ENCODE assay signal across 8 cellular contexts in the genomic region with DNA sequence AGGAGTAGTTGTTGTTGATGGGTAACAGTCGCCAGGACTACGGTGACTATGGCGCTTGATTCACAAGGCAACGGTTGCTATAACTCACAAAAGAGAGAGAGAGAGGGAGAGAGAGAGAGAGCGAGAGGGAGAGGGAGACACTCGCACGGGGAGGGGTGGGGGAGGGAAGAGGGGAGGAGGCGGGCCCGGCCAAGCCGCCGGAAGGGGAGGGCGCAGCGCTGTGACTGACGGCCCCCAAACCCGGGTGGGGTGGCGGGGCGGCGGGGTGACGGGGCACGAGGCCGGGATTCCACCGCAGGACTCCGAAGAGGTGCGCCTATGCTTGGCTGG. TPM values are rescaled to one million over a fixed set of nuclear protein-coding genes. Genes with fewer than 3 reads are reported as not detected.
DNase-seq lines count a peak whose midpoint lies in the region; ATAC-seq and TF ChIP-seq lines count a peak whose summit lies in the region.

A gene (minus strand): TSS at position 166 of the 330 bp plus-strand sequence. CDS start 130,413 bp downstream, outside the sequence.

- TF ChIP-seq CTCF in endothelial cell (IDR thresholded peaks at IDR 0.05; ENCODE audit: unreplicated experiment) (no peak), mesothelial cell of epicardium (IDR thresholded peaks at IDR 0.05; ENCODE audit: unreplicated experiment) (no peak)

- peak; percentile 40 for ATAC-seq in GM21515 (IDR thresholded peaks at IDR 0.05; ENCODE audit: unreplicated experiment)

- peak within 1 kb of the TSS; percentile 99 for H3K27ac ChIP-seq in HUES6 (ENCODE audit: low read depth, low read length)

- H3K27ac Mint-ChIP-seq in endothelial cell (ENCODE audit: unreplicated experiment) (peak within 1 kb of the TSS; percentile 100), mesothelial cell of epicardium (peak within 1 kb of the TSS; percentile 100)

- H3K9ac ChIP-seq in HUES6 (ENCODE audit: low read length): peak within 1 kb of the TSS; percentile 99
- H3K9ac ChIP-seq in NT2/D1 (ENCODE audit: insufficient read length, low read depth): peak within 1 kb of the TSS; percentile 99

- peaks cover 16% of the 10 kb centered on the region for H3K4me1 ChIP-seq in HUES6 (ENCODE audit: control insufficient read depth, insufficient read depth, low read length)
- H3K4me1 ChIP-seq in NT2/D1 (ENCODE audit: insufficient read depth, insufficient read length): no peaks in the 10 kb centered on the region

- H3K9me3 Mint-ChIP-seq in endothelial cell (ENCODE audit: unreplicated experiment): no peaks in the 10 kb centered on the region
- no peaks in the 10 kb centered on the region for H3K9me3 Mint-ChIP-seq in mesothelial cell of epicardium

- H3K27me3 ChIP-seq in HUES6 (ENCODE audit: control insufficient read depth, insufficient read depth, low read length) (no peaks in the 10 kb centered on the region), NT2/D1 (ENCODE audit: insufficient read depth, insufficient read length) (no peaks in the 10 kb centered on the region)

- DNase-seq in COLO829 (ENCODE audit: low spot score) (peak; percentile 58), NT2/D1 (ENCODE audit: low read depth, low spot score) (peak; percentile 79), endothelial cell (ENCODE audit: low spot score) (peak; percentile 86), mesothelial cell of epicardium (ENCODE audit: low spot score in 2 of 2, unreplicated experiment in 2 of 2) (peak; percentile 78 to 82)
- peak; percentile 78 for DNase-seq in activated CD8-positive, alpha-beta memory T cell treated with anti-CD3 and anti-CD28 coated beads, Interleukin-2, amount 50 U/mL, for 24 hours (ENCODE audit: extremely low read depth)
- DNase-seq in stimulated activated CD8-positive, alpha-beta memory T cell treated with anti-CD3 and anti-CD28 coated beads, Interleukin-15, amount 100 ng/mL, for 48 hours (ENCODE audit: low read depth in 2 of 2): peak; percentile 88 to 89

- no peaks in the 10 kb centered on the region for H3K9me3 ChIP-seq in HUES6 (ENCODE audit: control insufficient read depth, insufficient read depth, low read depth, low read length)
- no peaks in the 10 kb centered on the region for H3K9me3 ChIP-seq in NT2/D1 (ENCODE audit: insufficient read depth, low read length)

- H3K4me3 Mint-ChIP-seq in endothelial cell (ENCODE audit: unreplicated experiment) (peak within 1 kb of the TSS; percentile 99), mesothelial cell of epicardium (peak within 1 kb of the TSS; percentile 95)

- H3K36me3 ChIP-seq in HUES6 (ENCODE audit: control insufficient read depth, insufficient read depth, low read length) (peaks cover 5% of the 10 kb centered on the region; the same call in 1 of the 2 replicates), NT2/D1 (ENCODE audit: insufficient read depth, insufficient read length, low read length) (peaks cover 8% of the 10 kb centered on the region)

- peak within 1 kb of the TSS; percentile 99 for H3K4me3 ChIP-seq in HUES6 (ENCODE audit: low read depth, low read length)
- peak within 1 kb of the TSS; percentile 93 for H3K4me3 ChIP-seq in NT2/D1 (ENCODE audit: insufficient read length, low read depth)

- peaks cover 19% of the 10 kb centered on the region for H3K27me3 Mint-ChIP-seq in endothelial cell (ENCODE audit: unreplicated experiment)
- H3K27me3 Mint-ChIP-seq in mesothelial cell of epicardium (ENCODE audit: low read depth): no peaks in the 10 kb centered on the region

- H3K36me3 Mint-ChIP-seq in endothelial cell (ENCODE audit: low read depth, unreplicated experiment) (peaks cover 11% of the 10 kb centered on the region), mesothelial cell of epicardium (peaks cover 8% of the 10 kb centered on the region)

- H3K4me1 Mint-ChIP-seq in endothelial cell (ENCODE audit: unreplicated experiment): peaks cover 31% of the 10 kb centered on the region
- peaks cover 35% of the 10 kb centered on the region for H3K4me1 Mint-ChIP-seq in mesothelial cell of epicardium

RNA-seq across cellular contexts. Expression of the gene that starts here (rescaled TPM):
- 18.5 TPM for total RNA-seq in endothelial cell (ENCODE audit: unreplicated experiment)
- total RNA-seq in mesothelial cell of epicardium: 35.6 to 42.5 TPM (median 38.8 TPM) in 3 replicates

Comparison
In these comparisons a context has a peak if more than half of its experiments do, and no peak if none do; other contexts are left out.
1. Peak in every context shown above with its lines: DNase-seq, ATAC-seq, H3K4me3 ChIP-seq and H3K27ac ChIP-seq.